Comparison of ENCODE assay signal across 2 cellular contexts in genomic region chr15:55775316-55775715, GRCh38.
TF ChIP-seq lines count a peak whose summit lies in the region.

No MANE protein-coding gene starts in this region.

TF ChIP-seq in HEK293, 187 proteins besides CTCF, POLR2A, EP300 and RAD21 (continued from another document):
- TF ChIP-seq ZBTB49 (tag by site-specific recombination; IDR thresholded peaks at IDR 0.05; ENCODE audit: low read depth): no peak
- TF ChIP-seq FEZF1 (tag by site-specific recombination; IDR thresholded peaks at IDR 0.05): peak; percentile 75

TF ChIP-seq in HEK293T, 16 proteins besides CTCF, POLR2A, EP300 and RAD21 (continued from another document):
- TF ChIP-seq, protein P1, sequence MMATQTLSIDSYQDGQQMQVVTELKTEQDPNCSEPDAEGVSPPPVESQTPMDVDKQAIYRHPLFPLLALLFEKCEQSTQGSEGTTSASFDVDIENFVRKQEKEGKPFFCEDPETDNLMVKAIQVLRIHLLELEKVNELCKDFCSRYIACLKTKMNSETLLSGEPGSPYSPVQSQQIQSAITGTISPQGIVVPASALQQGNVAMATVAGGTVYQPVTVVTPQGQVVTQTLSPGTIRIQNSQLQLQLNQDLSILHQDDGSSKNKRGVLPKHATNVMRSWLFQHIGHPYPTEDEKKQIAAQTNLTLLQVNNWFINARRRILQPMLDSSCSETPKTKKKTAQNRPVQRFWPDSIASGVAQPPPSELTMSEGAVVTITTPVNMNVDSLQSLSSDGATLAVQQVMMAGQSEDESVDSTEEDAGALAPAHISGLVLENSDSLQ (IDR thresholded peaks at IDR 0.05): no peak
- TF ChIP-seq SUZ12 (IDR thresholded peaks at IDR 0.05) (no peak), ELF4 (IDR thresholded peaks at IDR 0.05) (no peak)
